24 cellular contexts compared by ENCODE assay signal in the genomic region with DNA sequence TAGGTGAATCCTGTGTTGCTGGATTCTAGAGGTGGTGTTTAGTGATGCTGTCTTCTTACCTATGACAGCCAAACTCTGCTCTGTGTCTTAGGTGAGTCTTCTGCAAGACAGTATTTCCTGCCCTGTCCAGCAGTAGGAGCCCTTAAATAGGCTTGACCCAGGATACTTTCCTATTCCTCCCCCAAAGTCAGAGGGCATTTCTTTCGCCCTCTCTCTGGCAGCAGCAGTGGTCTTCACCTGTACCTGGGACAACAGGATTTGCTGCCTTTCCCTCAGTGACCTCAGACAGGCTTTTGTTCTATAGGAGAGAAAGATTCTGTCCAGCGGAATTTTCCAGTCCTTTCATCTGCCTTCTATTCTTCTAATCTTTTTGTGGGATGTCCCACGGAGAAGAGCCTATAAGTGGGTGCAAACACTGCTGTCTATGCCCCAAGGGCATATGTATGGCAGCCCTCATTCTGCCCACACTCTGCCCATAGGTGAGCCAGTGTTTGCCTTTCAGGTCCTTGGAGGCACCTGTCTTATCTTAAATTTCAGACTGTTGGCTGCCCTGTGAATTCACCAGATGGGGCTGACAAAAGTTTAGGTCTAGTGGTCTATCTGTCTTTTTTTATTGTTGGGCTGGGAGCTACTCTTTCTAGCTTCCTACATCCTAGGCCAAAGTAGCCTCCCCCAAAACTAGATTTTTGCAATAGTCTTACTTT.
DNase-seq lines count a peak whose midpoint lies in the region; ATAC-seq, FAIRE-seq and TF ChIP-seq lines count a peak whose summit lies in the region.
"Had no signal": no experiment of that assay in that cellular context is flagged by ENCODE, and none has a peak within 500 bp of the region (broad histone marks: within the 10 kb centered on the region; RNA-seq: fewer than 3 reads in every experiment).

No MANE protein-coding gene starts in this region.

- no peak overlapping the region for H2AFZ ChIP-seq in K562 (ENCODE audit: low read depth, low read length)
- no peak overlapping the region for H2AFZ ChIP-seq in mesenchymal stem cell (ENCODE audit: low read depth, low read length)

- H3K18ac ChIP-seq in mesenchymal stem cell (ENCODE audit: low read depth in 1 of 2, low read length in 2 of 2) = no peak overlapping the region

- H3K27ac ChIP-seq in K562 (ENCODE audit: extremely low read depth, low read depth, low read length) = no peak overlapping the region
- no peak overlapping the region for H3K27ac ChIP-seq in mesenchymal stem cell (ENCODE audit: low read length, poor library complexity, severe bottlenecking)
- H3K27ac ChIP-seq: brain microvascular endothelial cell, SJSA1, testis had no signal

- H3K9me3 ChIP-seq in K562 (replicated peaks; ENCODE audit: control insufficient read depth, insufficient read depth, low read depth, low read length) (no peaks in the 10 kb centered on the region), mesenchymal stem cell (ENCODE audit: control insufficient read depth, low read length) (no peaks in the 10 kb centered on the region)
- H3K9me3 ChIP-seq: SJSA1, testis had no signal

- H3K79me2 ChIP-seq in K562 (ENCODE audit: control insufficient read depth, insufficient read depth, low read length) = no peaks in the 10 kb centered on the region

- TF ChIP-seq CTCF in GM12872 (IDR thresholded peaks at IDR 0.05; ENCODE audit: insufficient read depth, low read depth, low read length) (peak; percentile 22; the same call in 1 of the 3 replicates), K562 (IDR thresholded peaks at IDR 0.05 in 2 of 3, conservative IDR thresholded peaks at IDR 0.05 in 1 of 3; ENCODE audit: insufficient read depth in 2 of 3, low read depth in 1 of 3, low read length in 3 of 3) (peak in 1 of 3 experiments; percentile 29; a peak in 2 of 6 replicates)

- 0% methylated on average over 2 of the region's 3 CpGs for WGBS in K562 (ENCODE audit: insufficient coverage, low coverage, missing lambda C conversion rate)
- 89% methylated on average over 3 of the region's 3 CpGs for WGBS in mesenchymal stem cell

- H3K4me3 ChIP-seq in K562 (no peak overlapping the region), mesenchymal stem cell (ENCODE audit: insufficient read depth in 1 of 2, low read depth in 1 of 2, low read length in 2 of 2) (no peak overlapping the region)
- H3K4me3 ChIP-seq: SJSA1, smooth muscle cell, testis had no signal

- H2BK120ac ChIP-seq in mesenchymal stem cell (ENCODE audit: low read depth, low read length) = no peak overlapping the region

- TF ChIP-seq POLR2A in K562 (conservative IDR thresholded peaks at IDR 0.05) = no peak

- DNase-seq in K562 (ENCODE audit: extremely low read depth in 1 of 4, low spot score in 3 of 4) = peak in 2 of 4 experiments; percentile 3 to 10
- DNase-seq in mesenchymal stem cell = no peak
- DNase-seq in NK-92 treated with Interleukin-12 subunit alpha and Interleukin-12 subunit beta, amount 100 ng/mL, for 24 hours (lab: John Stamatoyannopoulos, UW) = no peak
- DNase-seq in GDM1 (lab: John Stamatoyannopoulos, UW) = no peak
- DNase-seq in middle frontal gyrus (ENCODE audit: extremely low spot score, low spot score) = no peak
- DNase-seq: activated CD4-positive, CD25-positive, alpha-beta regulatory T cell treated with anti-CD3 and anti-CD28 coated beads, Interleukin-2, amount 50 U/mL, for 72 hours; activated gamma-delta T cell treated with Interleukin-2 at 50 U/mL for 16 hours; brain microvascular endothelial cell; CD4-positive, CD25-positive, alpha-beta regulatory T cell; erythroblast; KBM-7; left ventricle myocardium superior; NCI-H1436; NCI-H524; retina; stimulated activated CD4-positive, alpha-beta T cell treated with anti-CD3 and anti-CD28 coated beads, Interleukin-2, amount 100 ng/mL, for 48 hours; stimulated activated naive B cell treated with anti-CD40 and anti-IgM and Interleukin-4, amounts not matched to agents 10 μg/mL and 1 μg/mL and 100 μg/mL, for 72 hours; T-cell; testis had no signal

- BruUV-seq in K562 (replicated peaks; lab: Mats Ljungman, UMichigan) = no TSS peak

- H3K79me1 ChIP-seq in mesenchymal stem cell (replicated peaks; ENCODE audit: low read length, poor library complexity, severe bottlenecking) = no peaks in the 10 kb centered on the region

- no peak overlapping the region for H4K8ac ChIP-seq in mesenchymal stem cell (ENCODE audit: low read length)

- no peaks in the 10 kb centered on the region for H3K9me1 ChIP-seq in K562 (ENCODE audit: control insufficient read depth, insufficient read depth, low read length)

- TF ChIP-seq EP300 in K562 (IDR thresholded peaks at IDR 0.05; ENCODE audit: low read length) = no peak

- H3K36me3 ChIP-seq in K562 (ENCODE audit: control insufficient read depth, insufficient read depth, low read length) (no peaks in the 10 kb centered on the region), mesenchymal stem cell (ENCODE audit: control insufficient read depth in 1 of 2, insufficient read depth in 2 of 2, low read depth in 1 of 2, low read length in 2 of 2) (no peaks in the 10 kb centered on the region)
- H3K36me3 ChIP-seq: brain microvascular endothelial cell, SJSA1 had no signal

- in situ Hi-C loops in K562 (cut with MboI) = no loop called here

- no peak for FAIRE-seq in K562 (lab: Jason Lieb, UNC)

- peak overlapping the region; percentile 46 for H2BK5ac ChIP-seq in mesenchymal stem cell (ENCODE audit: low read depth, low read length, poor library complexity, severe bottlenecking)

- H3K4me2 ChIP-seq in K562 (ENCODE audit: insufficient read depth, low read length) = no peak overlapping the region
- H3K4me2 ChIP-seq in mesenchymal stem cell (ENCODE audit: low read length, poor library complexity, severe bottlenecking) = no peak overlapping the region
- H3K4me2 ChIP-seq: smooth muscle cell had no signal

- H3K27me3 ChIP-seq in K562 (ENCODE audit: control insufficient read depth in 2 of 2, insufficient read depth in 2 of 2, low read length in 2 of 2) (no peaks in the 10 kb centered on the region), mesenchymal stem cell (ENCODE audit: control insufficient read depth in 1 of 2, insufficient read depth in 1 of 2, low read length in 2 of 2) (no peaks in the 10 kb centered on the region)
- H3K27me3 ChIP-seq: brain microvascular endothelial cell, SJSA1, testis had no signal

- no peak overlapping the region for H3K4ac ChIP-seq in mesenchymal stem cell (ENCODE audit: low read depth in 1 of 2, low read length in 2 of 2)

- H3K4me1 ChIP-seq in K562 (replicated peaks in 1 of 2; ENCODE audit: control insufficient read depth in 2 of 2, insufficient read depth in 2 of 2, low read length in 2 of 2) (no peaks in the 10 kb centered on the region), mesenchymal stem cell (ENCODE audit: control insufficient read depth, insufficient read depth, low read depth, low read length) (no peaks in the 10 kb centered on the region)
- H3K4me1 ChIP-seq: SJSA1, testis had no signal

- TF ChIP-seq RAD21 in K562 (CRISPR knock-in tag; conservative IDR thresholded peaks at IDR 0.05 in 1 of 2, IDR thresholded peaks at IDR 0.05 in 1 of 2) = peak in 1 of 2 experiments; percentile 28; a peak in 2 of 4 replicates

- intact Hi-C loops in K562 (cut with micrococcal nuclease) = no loop called here

- POLR2A ChIA-PET in K562 (lab: Yijun Ruan, JAX) = no interaction called here

- no peak overlapping the region for H2BK15ac ChIP-seq in mesenchymal stem cell (ENCODE audit: low read depth, poor library complexity, severe bottlenecking)

- no peak overlapping the region for H2BK12ac ChIP-seq in mesenchymal stem cell (ENCODE audit: low read length in 2 of 2)

- no peak overlapping the region for H2AK5ac ChIP-seq in mesenchymal stem cell (ENCODE audit: low read length, severe bottlenecking)

- no peak overlapping the region for H4K91ac ChIP-seq in mesenchymal stem cell (ENCODE audit: low read length)

- H3K9ac ChIP-seq in K562 (ENCODE audit: insufficient read depth in 1 of 2, low read depth in 2 of 2, low read length in 2 of 2) (no peak overlapping the region), mesenchymal stem cell (ENCODE audit: low read length) (no peak overlapping the region)

- CTCF ChIA-PET in K562 (lab: Yijun Ruan, JAX; ENCODE audit: low intra/inter-chr PET ratio) = no interaction called here

- no peak overlapping the region for H3K14ac ChIP-seq in mesenchymal stem cell (ENCODE audit: low read length in 2 of 2)

- no peaks in the 10 kb centered on the region for H4K20me1 ChIP-seq in K562 (replicated peaks; ENCODE audit: control insufficient read depth, insufficient read depth, low read length)

- H3K23ac ChIP-seq in mesenchymal stem cell (ENCODE audit: low read length in 2 of 2) = no peak overlapping the region

- ATAC-seq in HG02852 (IDR thresholded peaks at IDR 0.05; ENCODE audit: unreplicated experiment) = peak; percentile 15
- ATAC-seq in K562 = peak; percentile 53; the same call in 1 of the 3 replicates
- ATAC-seq: left ventricle myocardium superior; natural killer cell treated with Interleukin-12 subunit alpha and Interleukin-12 subunit beta and Interleukin-15 and Interleukin-18, amount 100 ng/mL, for 72 hours; T-cell had no signal

TF ChIP-seq in K562, 482 proteins besides CTCF, POLR2A, EP300 and RAD21 (continues in another document):
- TF ChIP-seq, protein P1, sequence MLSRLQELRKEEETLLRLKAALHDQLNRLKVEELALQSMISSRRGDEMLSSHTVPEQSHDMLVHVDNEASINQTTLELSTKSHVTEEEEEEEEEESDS (CRISPR knock-in tag; IDR thresholded peaks at IDR 0.05) = no peak
- TF ChIP-seq, protein P2, sequence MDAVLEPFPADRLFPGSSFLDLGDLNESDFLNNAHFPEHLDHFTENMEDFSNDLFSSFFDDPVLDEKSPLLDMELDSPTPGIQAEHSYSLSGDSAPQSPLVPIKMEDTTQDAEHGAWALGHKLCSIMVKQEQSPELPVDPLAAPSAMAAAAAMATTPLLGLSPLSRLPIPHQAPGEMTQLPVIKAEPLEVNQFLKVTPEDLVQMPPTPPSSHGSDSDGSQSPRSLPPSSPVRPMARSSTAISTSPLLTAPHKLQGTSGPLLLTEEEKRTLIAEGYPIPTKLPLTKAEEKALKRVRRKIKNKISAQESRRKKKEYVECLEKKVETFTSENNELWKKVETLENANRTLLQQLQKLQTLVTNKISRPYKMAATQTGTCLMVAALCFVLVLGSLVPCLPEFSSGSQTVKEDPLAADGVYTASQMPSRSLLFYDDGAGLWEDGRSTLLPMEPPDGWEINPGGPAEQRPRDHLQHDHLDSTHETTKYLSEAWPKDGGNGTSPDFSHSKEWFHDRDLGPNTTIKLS (IDR thresholded peaks at IDR 0.05; ENCODE audit: borderline replicate concordance, low read depth) = no peak
- no peak for TF ChIP-seq NUFIP1 (IDR thresholded peaks at IDR 0.05; ENCODE audit: partially characterized antibody)
- TF ChIP-seq GATAD2A (IDR thresholded peaks at IDR 0.05) = no peak
- TF ChIP-seq HCFC1 (IDR thresholded peaks at IDR 0.05; ENCODE audit: low read depth, low read length) = no peak
- no peak for TF ChIP-seq FOS (IDR thresholded peaks at IDR 0.05; ENCODE audit: extremely low read depth, insufficient read length)
- no peak for TF ChIP-seq ZNF589 (CRISPR knock-in tag; IDR thresholded peaks at IDR 0.05; ENCODE audit: low read depth)
- TF ChIP-seq HIVEP1 (CRISPR knock-in tag; IDR thresholded peaks at IDR 0.05) = no peak
- no peak for TF ChIP-seq RBFOX2 (IDR thresholded peaks at IDR 0.05; ENCODE audit: low read depth, low read length)
- TF ChIP-seq SUPT5H (IDR thresholded peaks at IDR 0.05) = no peak
